8 cellular contexts compared by ENCODE assay signal in genomic region chr10:16381083-16381482, GRCh38. TPM values are rescaled to one million over a fixed set of nuclear protein-coding genes. Genes with fewer than 3 reads are reported as not detected.
DNase-seq lines count a peak whose midpoint lies in the region; ATAC-seq lines count a peak whose summit lies in the region.
"Had no signal": no experiment of that assay in that cellular context is flagged by ENCODE, and none has a peak within 500 bp of the region (broad histone marks: within the 10 kb centered on the region; RNA-seq: fewer than 3 reads in every experiment).

No MANE protein-coding gene starts in this region.

- intact Hi-C loops in activated CD4-positive, alpha-beta memory T cell treated with anti-CD3 and anti-CD28 coated beads for 36 hours (cut with micrococcal nuclease), result no loop called here

- CTCF ChIA-PET in activated CD4-positive, alpha-beta memory T cell treated with anti-CD3 and anti-CD28 coated beads for 36 hours (lab: Charles Lee), result no interaction called here

- H3K4me3 Mint-ChIP-seq in activated CD4-positive, alpha-beta memory T cell treated with anti-CD3 and anti-CD28 coated beads for 36 hours, result no peak overlapping the region

- H3K9me3 Mint-ChIP-seq in activated CD4-positive, alpha-beta memory T cell treated with anti-CD3 and anti-CD28 coated beads for 36 hours, result no peaks in the 10 kb centered on the region

- DNase-seq in NCI-H69 (lab: John Stamatoyannopoulos, UW), result peak; percentile 67
- DNase-seq in renal cortical epithelial cell (ENCODE audit: low read depth), result peak; percentile 99
- DNase-seq in activated CD4-positive, alpha-beta memory T cell treated with anti-CD3 and anti-CD28 coated beads for 36 hours, result no peak
- no peak for DNase-seq in NCI-H2171 (lab: John Stamatoyannopoulos, UW)
- no peak for DNase-seq in NK-92 treated with Interleukin-12 subunit alpha and Interleukin-12 subunit beta, amount 100 ng/mL, for 24 hours (lab: John Stamatoyannopoulos, UW)
- DNase-seq: thyroid gland had no signal

- H3K27me3 Mint-ChIP-seq in activated CD4-positive, alpha-beta memory T cell treated with anti-CD3 and anti-CD28 coated beads for 36 hours, result peaks cover 4% of the 10 kb centered on the region

- POLR2A ChIA-PET in activated CD4-positive, alpha-beta memory T cell treated with anti-CD3 and anti-CD28 coated beads for 36 hours (lab: Charles Lee), result no interaction called here

- no peaks in the 10 kb centered on the region for H3K4me1 Mint-ChIP-seq in activated CD4-positive, alpha-beta memory T cell treated with anti-CD3 and anti-CD28 coated beads for 36 hours (ENCODE audit: low read depth)

- no peaks in the 10 kb centered on the region for H3K36me3 Mint-ChIP-seq in activated CD4-positive, alpha-beta memory T cell treated with anti-CD3 and anti-CD28 coated beads for 36 hours

- ATAC-seq in GM19372 (IDR thresholded peaks at IDR 0.05; ENCODE audit: low read depth, unreplicated experiment) (peak; percentile 91), HG02943 (IDR thresholded peaks at IDR 0.05; ENCODE audit: low read depth, unreplicated experiment) (peak; percentile 96)

- no peak overlapping the region for H3K27ac Mint-ChIP-seq in activated CD4-positive, alpha-beta memory T cell treated with anti-CD3 and anti-CD28 coated beads for 36 hours

RNA-seq across cellular contexts. Expression of gene PTER, which starts 55.7 kb away (rescaled TPM):
- 25.6 and 34.7 TPM in 2 replicates for total RNA-seq in renal cortical epithelial cell
- 10 to 100 TPM; 25.1 to 27.2 TPM for total RNA-seq in activated CD4-positive, alpha-beta memory T cell treated with anti-CD3 and anti-CD28 coated beads for 36 hours

Comparison
In these comparisons a context has a peak if more than half of its experiments do, and no peak if none do; other contexts are left out.
1. DNase-seq: peak in NCI-H69 (single experiment) and renal cortical epithelial cell (single experiment); none in activated CD4-positive, alpha-beta memory T cell treated with anti-CD3 and anti-CD28 coated beads for 36 hours (single experiment), NCI-H2171 (single experiment) and NK-92 treated with Interleukin-12 subunit alpha and Interleukin-12 subunit beta, amount 100 ng/mL, for 24 hours (single experiment).